Comparison of ENCODE assay signal across 16 cellular contexts in genomic region chr4:70915048-70915815, GRCh38. TPM values are rescaled to one million over a fixed set of nuclear protein-coding genes. Genes with fewer than 3 reads are reported as not detected.
A peak's percentile ranks its signal among the peaks of the same experiment; 100 is the strongest.
DNase-seq lines count a peak whose midpoint lies in the region; ATAC-seq and TF ChIP-seq lines count a peak whose summit lies in the region.
"Had no signal": no experiment of that assay in that cellular context is flagged by ENCODE, and none has a peak within 500 bp of the region (broad histone marks: within the 10 kb centered on the region; RNA-seq: fewer than 3 reads in every experiment).

No MANE protein-coding gene starts in this region.

- H3K4me3 ChIP-seq in Panc1 (ENCODE audit: low read depth in 2 of 2, low read length in 2 of 2) (peak overlapping the region; percentile 11 to 38), epithelial cell of esophagus (ENCODE audit: low read length) (no peak overlapping the region)
- H3K4me3 ChIP-seq: SJCRH30, smooth muscle cell had no signal

- TF ChIP-seq CTCF in Panc1 (IDR thresholded peaks at IDR 0.05) = no peak
- TF ChIP-seq CTCF in epithelial cell of esophagus (IDR thresholded peaks at IDR 0.05; ENCODE audit: insufficient read depth, low read depth, low read length, missing control alignments) = no peak
- TF ChIP-seq CTCF in progenitor cell of endocrine pancreas (IDR thresholded peaks at IDR 0.05; ENCODE audit: unreplicated experiment) = no peak

- peaks cover 17% of the 10 kb centered on the region for H3K4me1 ChIP-seq in Panc1 (ENCODE audit: control insufficient read depth, insufficient read depth, low read length)

- H3K4me3 Mint-ChIP-seq in progenitor cell of endocrine pancreas (ENCODE audit: low read depth) = no peak overlapping the region

- peaks cover 3% of the 10 kb centered on the region for H3K9me3 Mint-ChIP-seq in progenitor cell of endocrine pancreas (ENCODE audit: low read depth)

- in situ Hi-C loops in Panc1 (cut with HindIII; ENCODE audit: low pct_unique_long_range_greater_than_20kb, low sequenced_read_pairs) = no loop called here

- intact Hi-C loops in Panc1 (cut with micrococcal nuclease; ENCODE audit: unreplicated experiment) = no loop called here

- no peaks in the 10 kb centered on the region for H3K27me3 ChIP-seq in Panc1 (ENCODE audit: control insufficient read depth, insufficient read depth, low read length)
- H3K27me3 ChIP-seq: SJCRH30 had no signal

- no peaks in the 10 kb centered on the region for H3K9me3 ChIP-seq in Panc1 (ENCODE audit: control insufficient read depth, insufficient read depth, low read depth, low read length)

- ATAC-seq in Panc1 (peak; percentile 63), HG03139 (IDR thresholded peaks at IDR 0.05; ENCODE audit: unreplicated experiment) (no peak)

- peaks cover 5% of the 10 kb centered on the region for H3K4me1 Mint-ChIP-seq in progenitor cell of endocrine pancreas (ENCODE audit: low read depth)

- no peaks in the 10 kb centered on the region for H3K36me3 ChIP-seq in Panc1 (ENCODE audit: control insufficient read depth, insufficient read depth, low read length)

- no peaks in the 10 kb centered on the region for H3K27me3 Mint-ChIP-seq in progenitor cell of endocrine pancreas

- POLR2A ChIA-PET in Panc1 (lab: Charles Lee) = interaction anchor here (0.6 kb wide), 1 partner anchor 52 kb away, joined by 11 read pairs; no protein-coding TSS in a partner anchor

- BruUV-seq in Panc1 (replicated peaks; lab: Mats Ljungman, UMichigan) = no TSS peak

- H3K36me3 Mint-ChIP-seq in progenitor cell of endocrine pancreas (ENCODE audit: insufficient read depth) = peaks cover 30% of the 10 kb centered on the region

- H3K27ac ChIP-seq in Panc1 (ENCODE audit: low read length) = peak overlapping the region; percentile 63
- H3K27ac ChIP-seq: SJCRH30 had no signal

- DNase-seq in ELR (ENCODE audit: low read depth) (peak; percentile 90), Panc1 (ENCODE audit: low read depth, low spot score) (no peak), epithelial cell of esophagus (ENCODE audit: low read depth) (peak; percentile 52), progenitor cell of endocrine pancreas (ENCODE audit: low spot score, unreplicated experiment) (no peak), NCI-H1105 treated with DMSO at 0.1 percent for 48 hours (lab: John Stamatoyannopoulos, UW) (no peak), superior temporal gyrus (ENCODE audit: extremely low spot score) (no peak), midbrain (lab: John Stamatoyannopoulos, UW) (no peak)
- DNase-seq: activated CD4-positive, alpha-beta T cell treated with anti-CD3 and anti-CD28 coated beads, Interleukin-2, amount 50 U/mL, for 48 hours; anterior cingulate cortex; DND-41; NCI-H2081 treated with DMSO at 0.1 percent for 48 hours; NCI-H774; occipital lobe; SJCRH30 had no signal

- CTCF ChIA-PET in Panc1 (lab: Charles Lee) = interaction anchor here (0.7 kb wide), 1 partner anchor 13 kb away, joined by 6 read pairs; no protein-coding TSS in a partner anchor

- peak overlapping the region; percentile 71 for H3K27ac Mint-ChIP-seq in progenitor cell of endocrine pancreas

RNA-seq across cellular contexts. Expression of gene MOB1B, which starts 13.1 kb away (rescaled TPM):
- total RNA-seq in Panc1 (2021; ENCODE audit: unreplicated experiment) = 20.1 TPM
- polyA plus RNA-seq in Panc1 (2012; ENCODE audit: insufficient read length) = 4.9 TPM
- 46.5 and 47.4 TPM in 2 replicates for total RNA-seq in progenitor cell of endocrine pancreas

Comparison
In these comparisons a context has a peak if more than half of its experiments do, and no peak if none do; other contexts are left out.
1. DNase-seq: peak in ELR (single experiment) and epithelial cell of esophagus (single experiment); none in Panc1 (single experiment), progenitor cell of endocrine pancreas (single experiment), NCI-H1105 treated with DMSO at 0.1 percent for 48 hours (single experiment), superior temporal gyrus (single experiment) and midbrain (single experiment).